ENCODE assay signal across 8 cellular contexts in the genomic region with DNA sequence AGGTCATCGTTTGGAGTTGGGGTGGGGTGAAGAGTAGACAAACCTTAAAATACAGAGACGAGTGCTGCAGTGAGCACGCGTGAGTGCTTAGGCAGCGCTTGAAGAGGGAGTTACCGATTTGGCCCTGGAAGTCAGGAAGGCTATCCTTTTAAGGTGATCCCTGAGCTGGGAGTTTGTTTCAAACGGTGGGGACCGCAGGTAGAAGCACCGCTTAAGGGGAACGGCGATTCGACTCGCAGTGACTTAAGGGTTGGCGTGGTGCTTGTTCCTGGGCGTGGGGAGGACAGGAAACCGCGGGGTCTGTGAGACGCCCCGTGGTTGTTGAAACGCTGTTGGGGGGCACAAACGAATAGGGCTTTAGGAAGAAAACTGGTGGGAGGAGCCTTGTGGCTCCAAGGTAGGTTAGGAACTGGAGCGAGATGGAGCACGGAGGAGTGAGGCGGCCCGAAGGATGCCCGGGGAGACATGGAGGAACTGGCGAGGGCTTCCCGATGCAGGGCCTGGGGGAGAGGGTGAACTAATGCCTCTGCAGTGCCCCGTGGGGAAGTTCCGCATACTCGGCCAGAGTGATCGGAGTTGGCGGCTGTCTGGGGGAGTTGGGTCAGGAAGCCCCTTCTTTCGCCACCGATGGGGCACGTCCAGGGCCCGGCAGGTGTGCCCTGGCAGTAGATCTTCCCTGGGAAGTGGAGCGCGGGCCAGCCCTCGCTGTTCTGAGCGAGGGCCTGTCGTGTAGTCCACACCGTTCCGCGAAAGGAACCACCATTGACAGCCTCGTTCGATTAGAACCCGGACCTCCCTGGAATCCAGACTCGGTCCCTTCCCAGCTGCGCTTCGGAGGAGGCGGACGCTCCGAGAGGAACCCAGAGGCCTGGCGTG. TPM values are rescaled to one million over a fixed set of nuclear protein-coding genes. Genes with fewer than 3 reads are reported as not detected.
DNase-seq lines count a peak whose midpoint lies in the region; ATAC-seq, FAIRE-seq and TF ChIP-seq lines count a peak whose summit lies in the region.

No MANE protein-coding gene starts in this region.

- no peak overlapping the region for H3K4ac ChIP-seq in H1 (replicated peaks; ENCODE audit: insufficient read length, low read depth, low read length)

- H2BK120ac ChIP-seq in H1 (replicated peaks; ENCODE audit: low read depth, low read length) = no peak overlapping the region

- WGBS in H1 (ENCODE audit: extremely low coverage in 1 of 2, insufficient coverage in 1 of 2, insufficient read length in 1 of 2, insufficient replicate concordance in 2 of 2, low coverage in 1 of 2, low lambda C conversion rate in 2 of 2, missing lambda C conversion rate in 1 of 2), 2 experiments = 1% methylated on average over 54 of the region's 55 CpGs; no CpG with 5 or more reads in 1 of the 2 experiments
- WGBS in tibial nerve, 2 donors = 4 to 5% methylated on average over 33 to 53 of the region's 55 CpGs

- H4K8ac ChIP-seq in H1 (ENCODE audit: extremely low read depth, insufficient read depth, low read length) = peak overlapping the region; percentile 31; the same call in 1 of the 2 replicates

- H3K9me3 ChIP-seq in H1 (ENCODE audit: insufficient read depth in 2 of 2, low read depth in 1 of 2, low read length in 1 of 2) (peaks cover 0 to 3% of the 10 kb centered on the region in 2 experiments; a peak in 2 of 4 replicates), mucosa of descending colon (no peaks in the 10 kb centered on the region), tibial nerve (peaks cover 0 to 6% (median 0%) of the 10 kb centered on the region in 4 donors)

- H4K91ac ChIP-seq in H1 (replicated peaks; ENCODE audit: insufficient read length, low read length) = no peak overlapping the region

- H3K18ac ChIP-seq in H1 (ENCODE audit: extremely low read depth, low read length) = peak overlapping the region; percentile 64

- TF ChIP-seq RAD21 in H1 (IDR thresholded peaks at IDR 0.05 in 1 of 2, conservative IDR thresholded peaks at IDR 0.05 in 1 of 2; ENCODE audit: low read depth in 2 of 2, low read length in 2 of 2) = no peak

- TF ChIP-seq EP300 in H1 (IDR thresholded peaks at IDR 0.05; ENCODE audit: borderline replicate concordance in 1 of 2, low read depth in 2 of 2, low read length in 2 of 2) (no peak), tibial nerve (IDR thresholded peaks at IDR 0.05) (peak in 1 of 2 donors; percentile 6)

- no peak overlapping the region for H3K56ac ChIP-seq in H1 (replicated peaks; ENCODE audit: insufficient read length, low read depth, low read length)

- peaks cover 36 to 59% of the 10 kb centered on the region in 2 experiments for H3K79me2 ChIP-seq in H1 (ENCODE audit: control insufficient read depth in 1 of 2, insufficient read depth in 2 of 2, low read length in 2 of 2)

- H2AFZ ChIP-seq in H1 (ENCODE audit: low read length) = no peak overlapping the region

- peak overlapping the region; percentile 66; the same call in 1 of the 2 replicates for H2BK15ac ChIP-seq in H1 (ENCODE audit: low read length)

- no peak overlapping the region for H2BK20ac ChIP-seq in H1 (ENCODE audit: low read length)

- POLR2A ChIA-PET in H1 (lab: Charles Lee; ENCODE audit: partially characterized antibody) = interaction anchor here (1.1 to 1.7 kb wide), 2 partner anchors 15 to 48 kb away, joined by 3 to 6 read pairs; no protein-coding TSS in a partner anchor

- H2BK5ac ChIP-seq in H1 (ENCODE audit: low read depth, low read length) = peak overlapping the region; percentile 54; the same call in 1 of the 2 replicates

- no peak for FAIRE-seq in H1 (lab: Jason Lieb, UNC)

- H3K36me3 ChIP-seq in H1 (ENCODE audit: control insufficient read depth in 2 of 4, insufficient read depth in 4 of 4, low read length in 3 of 4) (peaks cover 0 to 4% (median 0%) of the 10 kb centered on the region in 4 experiments; a peak in 1 of 8 replicates), mucosa of descending colon (ENCODE audit: low read depth) (no peaks in the 10 kb centered on the region), tibial nerve (no peaks in the 10 kb centered on the region)

- TF ChIP-seq CTCF in HFF-Myc (IDR thresholded peaks at IDR 0.05; ENCODE audit: low read depth, low read length, missing control alignments) (no peak), WI38 (IDR thresholded peaks at IDR 0.05; ENCODE audit: low read depth, low read length) (no peak), H1 (IDR thresholded peaks at IDR 0.05; ENCODE audit: control extremely low read depth in 1 of 3, insufficient read depth in 1 of 3, low read depth in 1 of 3, low read length in 3 of 3) (no peak), mucosa of descending colon (IDR thresholded peaks at IDR 0.05) (no peak), tibial nerve (IDR thresholded peaks at IDR 0.05) (no peak)

- TF ChIP-seq POLR2A in H1 (IDR thresholded peaks at IDR 0.05; ENCODE audit: control extremely low read depth in 1 of 2, low read depth in 2 of 2, low read length in 2 of 2) = peak in 1 of 2 experiments; percentile 9; a peak in 1 of 3 replicates
- no peak for TF ChIP-seq POLR2A in tibial nerve (IDR thresholded peaks at IDR 0.05)

- intact Hi-C loops in mucosa of descending colon (cut with DNase I, micrococcal nuclease) = no loop called here

- peaks cover 32 to 36% of the 10 kb centered on the region in 2 experiments for H4K20me1 ChIP-seq in H1 (replicated peaks in 1 of 2; ENCODE audit: control insufficient read depth in 1 of 2, insufficient read depth in 2 of 2, low read length in 2 of 2)

- H3K79me1 ChIP-seq in H1 (ENCODE audit: low read depth, low read length) = peaks cover 12% of the 10 kb centered on the region

- H3K14ac ChIP-seq in H1 (ENCODE audit: insufficient read length) = no peak overlapping the region

- H3K27ac ChIP-seq in H1 (ENCODE audit: low read depth, low read length) (peak overlapping the region; percentile 0; the same call in 1 of the 2 replicates), tibial nerve (peak overlapping the region; percentile 57 to 90 (median 70))

- H3K4me1 ChIP-seq in H1 (replicated peaks in 1 of 4; ENCODE audit: control insufficient read depth in 3 of 4, insufficient read depth in 4 of 4, low read length in 3 of 4) (peaks cover 3 to 18% (median 13%) of the 10 kb centered on the region in 4 experiments; a peak in 5 of 7 replicates), mucosa of descending colon (ENCODE audit: low read depth) (peaks cover 6% of the 10 kb centered on the region), tibial nerve (peaks cover 0 to 27% (median 4%) of the 10 kb centered on the region in 4 donors)

- H2AK5ac ChIP-seq in H1 (ENCODE audit: low read depth, low read length) = no peak overlapping the region

- H3K27me3 ChIP-seq in H1 (replicated peaks in 1 of 4; ENCODE audit: control insufficient read depth in 3 of 4, extremely low read depth in 1 of 4, insufficient read depth in 3 of 4, low read length in 3 of 4) (peaks cover 10 to 25% (median 21%) of the 10 kb centered on the region in 4 experiments), tibial nerve (no peaks in the 10 kb centered on the region)

- peak overlapping the region; percentile 37 for H3K4me3 ChIP-seq in HFF-Myc (replicated peaks; ENCODE audit: low read depth, low read length)
- H3K4me3 ChIP-seq in WI38 (ENCODE audit: low read depth, low read length) = 0 out of 2 replicates have a peak overlapping the region, but pooled peaks have one; percentile 5
- peak overlapping the region; percentile 84 to 90 (median 88) for H3K4me3 ChIP-seq in H1 (ENCODE audit: extremely low read depth in 1 of 4, insufficient read depth in 2 of 4, low read depth in 3 of 4, low read length in 4 of 4)
- no peak overlapping the region for H3K4me3 ChIP-seq in mucosa of descending colon
- H3K4me3 ChIP-seq in tibial nerve = peak overlapping the region; percentile 45 to 83 (median 58)

- no peak overlapping the region for H4K5ac ChIP-seq in H1 (ENCODE audit: insufficient read length, low read depth, low read length)

- peak overlapping the region in 3 of 4 experiments; percentile 42 to 80 (median 56); a peak in 6 of 7 replicates for H3K9ac ChIP-seq in H1 (replicated peaks in 1 of 4; ENCODE audit: extremely low read depth in 1 of 4, low read depth in 3 of 4, low read length in 3 of 4)

- CTCF ChIA-PET in H1 (lab: Charles Lee; ENCODE audit: partially characterized antibody) = interaction anchor here (0.7 kb wide), 1 partner anchor 14 kb away, joined by 3 read pairs; no protein-coding TSS in a partner anchor

- H3K23ac ChIP-seq in H1 (ENCODE audit: insufficient read length) = no peak overlapping the region

- peaks cover 16% of the 10 kb centered on the region for H3K23me2 ChIP-seq in H1 (ENCODE audit: low read depth, low read length)

- peak overlapping the region; percentile 93 to 94 for H3K4me2 ChIP-seq in H1 (ENCODE audit: insufficient read depth in 1 of 2, low read depth in 2 of 2, low read length in 2 of 2)

- peak overlapping the region; percentile 82 for H2BK12ac ChIP-seq in H1 (ENCODE audit: low read depth, low read length)

- peak; percentile 7 for ATAC-seq in mucosa of descending colon
- ATAC-seq in HG02610 (IDR thresholded peaks at IDR 0.05; ENCODE audit: unreplicated experiment) = no peak
- ATAC-seq in GM21381 (IDR thresholded peaks at IDR 0.05; ENCODE audit: unreplicated experiment) = no peak

- DNase-seq in AML-193 (lab: John Stamatoyannopoulos, UW) (peak; percentile 27 to 58), HFF-Myc (ENCODE audit: extremely low read depth, low read depth) (no peak), H1 (ENCODE audit: low read depth in 1 of 2, low spot score in 2 of 2) (peak in 1 of 2 experiments; percentile 73), mucosa of descending colon (peak in 1 of 3 donors; percentile 75), tibial nerve (ENCODE audit: low spot score in 2 of 2) (peak in 1 of 2 donors; percentile 17)

TF ChIP-seq in H1, 55 proteins besides CTCF, POLR2A, EP300 and RAD21 (continues in another document):
- TF ChIP-seq TAF1 (IDR thresholded peaks at IDR 0.05; ENCODE audit: low read depth, low read length) (peak; percentile 11; the same call in 1 of the 2 replicates), ASH2L (IDR thresholded peaks at IDR 0.05; ENCODE audit: low read length) (peak; percentile 61), RNF2 (IDR thresholded peaks at IDR 0.05; ENCODE audit: borderline replicate concordance, low read depth, low read length, missing control alignments, poor library complexity, severe bottlenecking) (no peak), TBP (IDR thresholded peaks at IDR 0.05; ENCODE audit: low read depth, low read length) (no peak; the same call in 1 of the 2 replicates), KDM4A (IDR thresholded peaks at IDR 0.05; ENCODE audit: low read depth, low read length, severe bottlenecking) (peak; percentile 14)

RNA-seq across cellular contexts. Expression of gene CDYL, which starts 1.3 kb away (rescaled TPM):
- total RNA-seq in H1 (2021; fragmentation: NEBNext Ultra II Directional; extraction: Animal tissue kit (Norgen Biotek cat#: 25700)) = 113 and 119 TPM in 2 replicates
- polyA plus RNA-seq in H1 (2011; rRNA removed) = 53.7 and 56.4 TPM in 2 replicates
- polyA plus RNA-seq in H1 (2011; cell fraction: cytosol; rRNA removed) = 147 TPM
- polyA plus RNA-seq in H1 (2011; cell fraction: nucleus; rRNA removed) = 71.5 TPM
- 86.0 to 106 TPM (median 98.0 TPM) in 4 replicates for polyA plus RNA-seq in H1 (2012, experiment 1 of 2)
- 14.0 TPM for polyA plus RNA-seq in H1 (2012, experiment 2 of 2)
- polyA plus RNA-seq in H1 (2013, experiment 1 of 2) = 92.0 TPM
- 90.7 TPM for polyA plus RNA-seq in H1 (2013, experiment 2 of 2)
- 90.6 and 115 TPM in 2 replicates for polyA minus RNA-seq in H1 (2011; rRNA and poly(A)+ RNA removed)
- polyA minus RNA-seq in H1 (2011; cell fraction: cytosol; rRNA and poly(A)+ RNA removed) = 79.0 TPM
- 156 TPM for polyA minus RNA-seq in H1 (2011; cell fraction: nucleus; rRNA and poly(A)+ RNA removed)
- total RNA-seq in mucosa of descending colon (10 to 100 TPM; 58.9 to 74.9 (median 71.9) TPM), tibial nerve (10 to 100 TPM; 20.3 to 37.5 (median 31.7) TPM)
